In the genomic region with DNA sequence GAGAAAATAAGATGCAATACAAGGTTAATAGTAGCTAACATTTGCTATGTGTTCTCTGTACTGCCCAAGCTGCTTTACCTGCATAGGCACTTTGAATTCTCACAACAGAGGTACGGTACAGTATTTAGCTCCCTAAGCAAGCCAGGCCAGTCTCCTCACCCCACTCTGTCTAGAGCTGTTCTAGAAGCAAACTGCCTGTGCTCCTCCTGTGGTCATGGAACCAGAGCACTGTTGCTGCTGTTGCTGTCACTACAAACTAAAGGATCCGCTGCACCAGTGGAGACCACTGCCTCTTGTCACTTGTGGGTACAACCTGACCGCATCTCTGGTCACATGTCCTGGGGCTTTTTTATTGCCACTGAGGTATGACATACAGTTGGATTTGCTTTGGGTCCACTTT, we compare ENCODE assay signal across 20 cellular contexts.
"Had no signal": no experiment of that assay in that cellular context is flagged by ENCODE, and none has a peak within 500 bp of the region (broad histone marks: within the 10 kb centered on the region; RNA-seq: fewer than 3 reads in every experiment).

No MANE protein-coding gene starts in this region.

- H3K4me3 Mint-ChIP-seq: naive thymus-derived CD8-positive, alpha-beta T cell had no signal

- H3K4me1 ChIP-seq: heart right ventricle, spleen had no signal

- H3K27me3 Mint-ChIP-seq: naive thymus-derived CD8-positive, alpha-beta T cell had no signal

- H3K27ac ChIP-seq: heart right ventricle, neutrophil, spleen had no signal

- H3K27ac Mint-ChIP-seq: naive thymus-derived CD8-positive, alpha-beta T cell had no signal

- H3K4me3 ChIP-seq: heart right ventricle, mucosa of descending colon, spleen had no signal

- DNase-seq: effector memory CD4-positive, alpha-beta T cell; heart right ventricle; hypothalamus; kidney glomerular epithelial cell; mammary epithelial cell; mucosa of descending colon; naive thymus-derived CD8-positive, alpha-beta T cell; posterior cingulate gyrus; spleen; stimulated activated CD4-positive, alpha-beta T cell treated with anti-CD3 and anti-CD28 coated beads, Interleukin-15, amount 100 ng/mL, for 24 hours; stimulated activated CD4-positive, alpha-beta T cell treated with anti-CD3 and anti-CD28 coated beads, Interleukin-2, amount 100 ng/mL, for 24 hours; stimulated activated CD4-positive, alpha-beta T cell treated with anti-CD3 and anti-CD28 coated beads, Interleukin-4, amount 100 ng/mL, for 4 hours; stimulated activated naive CD4-positive, alpha-beta T cell treated with Interleukin-2 at 50 U/mL for 16 hours; trophoblast cell had no signal

- H3K9me3 ChIP-seq: heart right ventricle, mucosa of descending colon, neutrophil, spleen had no signal

- H3K9me3 Mint-ChIP-seq: naive thymus-derived CD8-positive, alpha-beta T cell had no signal

- ATAC-seq: esophagus mucosa; heart right ventricle; mucosa of descending colon; naive thymus-derived CD8-positive, alpha-beta T cell; sciatic nerve had no signal

- H3K27me3 ChIP-seq: heart right ventricle, neutrophil, spleen had no signal

- FAIRE-seq: endometrium, frontal cortex, islet of Langerhans had no signal
